In the genomic region with DNA sequence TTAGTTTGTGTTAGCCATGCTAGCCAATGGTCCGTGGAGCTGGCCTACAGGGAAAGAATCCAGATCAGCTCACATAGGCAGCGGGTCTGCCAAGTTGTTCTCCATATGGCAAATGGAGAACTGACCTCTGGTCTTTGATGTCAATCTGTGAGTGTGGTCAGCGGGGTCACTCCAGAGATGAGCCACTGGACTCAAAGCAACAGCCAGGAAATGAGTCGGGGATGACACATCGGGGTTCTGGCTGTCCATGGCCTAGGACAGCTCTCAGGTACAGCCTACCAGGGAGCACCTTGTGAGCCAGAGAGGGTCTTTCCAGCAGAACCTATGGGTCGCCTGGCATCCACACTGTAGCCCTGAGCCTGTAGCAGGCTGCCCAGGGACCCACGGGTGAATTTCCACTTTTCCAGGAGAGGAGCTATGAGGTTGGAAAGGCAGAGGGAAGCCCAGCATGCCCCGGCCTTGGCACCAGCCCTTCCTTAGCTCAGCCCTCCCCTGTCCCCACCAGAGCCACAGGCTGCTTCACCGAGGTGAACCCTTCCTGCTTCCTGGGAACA, we compare ENCODE assay signal across 22 cellular contexts.
"Had no signal": no experiment of that assay in that cellular context is flagged by ENCODE, and none has a peak within 500 bp of the region (broad histone marks: within the 10 kb centered on the region; RNA-seq: fewer than 3 reads in every experiment).

No MANE protein-coding gene starts in this region.

- H3K27ac ChIP-seq: epithelial cell of prostate, gastroesophageal sphincter, hepatocyte, spleen, tibial nerve had no signal

- H3K27me3 ChIP-seq: gastroesophageal sphincter, hepatocyte, tibial nerve had no signal

- H3K4me1 ChIP-seq: gastroesophageal sphincter, spleen, tibial nerve had no signal

- DNase-seq: activated CD4-positive, alpha-beta memory T cell treated with anti-CD3 and anti-CD28 coated beads for 36 hours; activated CD4-positive, alpha-beta T cell treated with anti-CD3 and anti-CD28 coated beads, Interleukin-2, amount 10 ng/mL, durations not matched to agents 24 days and 14 days; activated CD4-positive, CD25-positive, alpha-beta regulatory T cell treated with anti-CD3 and anti-CD28 coated beads, Interleukin-2, amount 50 U/mL, for 72 hours; activated CD8-positive, alpha-beta memory T cell treated with anti-CD3 and anti-CD28 coated beads, Interleukin-2, amount 50 U/mL, for 4 hours; activated naive CD8-positive, alpha-beta T cell treated with anti-CD3 and anti-CD28 coated beads, Interleukin-2, amount 50 U/mL, for 24 hours; activated T-cell treated with anti-CD3 and anti-CD28 coated beads, Interleukin-2, amount 50 U/mL, for 1 hour; amygdala; central memory CD4-positive, alpha-beta T cell; left cardiac atrium; mammary epithelial cell; naive B cell; nephron progenitor cell; nucleus accumbens; right cardiac atrium; stimulated activated naive CD4-positive, alpha-beta T cell; T-helper 17 cell; T1000 had no signal

- H3K36me3 ChIP-seq: gastroesophageal sphincter, spleen, tibial nerve had no signal

- ATAC-seq: activated naive CD8-positive, alpha-beta T cell treated with anti-CD3 and anti-CD28 coated beads, Interleukin-2, amount 50 U/mL, for 24 hours; gastroesophageal sphincter; left cardiac atrium; right cardiac atrium; T-helper 17 cell had no signal

- H3K4me3 ChIP-seq: gastroesophageal sphincter, hepatocyte, spleen, tibial nerve had no signal
